Comparison of ENCODE assay signal across 13 cellular contexts in the genomic region with DNA sequence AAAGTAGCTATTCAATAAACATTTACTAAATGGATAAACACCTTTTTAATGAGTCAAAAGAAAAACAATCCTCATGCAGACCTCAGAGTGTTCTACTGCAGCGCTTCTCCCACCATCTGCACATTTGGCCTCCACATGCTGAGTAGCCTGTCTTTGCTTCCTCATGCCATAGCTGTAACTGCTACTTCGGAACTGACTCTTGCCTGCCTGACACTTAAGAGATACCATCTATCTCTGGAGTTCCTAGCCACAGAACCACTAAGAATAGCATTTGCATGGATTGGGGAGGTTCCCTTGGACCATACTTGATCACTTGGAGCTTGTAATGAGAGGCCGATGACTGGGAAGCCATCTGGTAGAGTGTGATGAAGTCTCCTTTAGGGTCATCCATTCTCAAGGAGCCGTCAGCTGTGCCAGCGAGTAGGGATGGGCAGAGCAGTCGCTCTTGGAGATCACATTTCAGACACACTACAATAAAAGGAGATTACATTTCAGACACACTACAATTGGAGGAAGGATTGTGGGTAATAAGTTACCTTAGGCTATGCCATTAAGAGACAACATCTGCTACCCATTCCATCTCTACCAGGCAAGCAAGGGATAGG. TPM values are rescaled to one million over a fixed set of nuclear protein-coding genes. Genes with fewer than 3 reads are reported as not detected.
DNase-seq lines count a peak whose midpoint lies in the region; ATAC-seq and TF ChIP-seq lines count a peak whose summit lies in the region.
"Had no signal": no experiment of that assay in that cellular context is flagged by ENCODE, and none has a peak within 500 bp of the region (broad histone marks: within the 10 kb centered on the region; RNA-seq: fewer than 3 reads in every experiment).

No MANE protein-coding gene starts in this region.

- intact Hi-C loops in activated CD4-positive, alpha-beta T cell treated with anti-CD3 and anti-CD28 coated beads, Interleukin-2, amount 10 ng/mL, durations not matched to agents 24 days and 14 days (cut with micrococcal nuclease), result loop anchor here (10.0 kb wide), 1 partner anchor 269 kb away; no protein-coding TSS in a partner anchor
- intact Hi-C loops in tibial artery (cut with DNase I; ENCODE audit: low total_unique reads) (no loop called here), dorsolateral prefrontal cortex (cut with DNase I) (no loop called here)

- peaks cover 36% of the 10 kb centered on the region for H3K4me1 Mint-ChIP-seq in activated CD4-positive, alpha-beta T cell treated with anti-CD3 and anti-CD28 coated beads, Interleukin-2, amount 10 ng/mL, durations not matched to agents 24 days and 14 days
- peaks cover 44% of the 10 kb centered on the region for H3K4me1 Mint-ChIP-seq in activated CD8-positive, alpha-beta memory T cell treated with anti-CD3 and anti-CD28 coated beads, Interleukin-2, amount 10 ng/mL, durations not matched to agents 7 days and 5 days

- DNase-seq in activated CD4-positive, alpha-beta T cell treated with anti-CD3 and anti-CD28 coated beads, Interleukin-2, amount 10 ng/mL, durations not matched to agents 24 days and 14 days, result no peak
- DNase-seq in activated CD4-positive, alpha-beta T cell treated with anti-CD3 and anti-CD28 coated beads, Interleukin-2, amount 50 U/mL, for 4 hours, result no peak
- DNase-seq in NCI-H82 (lab: John Stamatoyannopoulos, UW) (peak; percentile 69), tibial artery (no peak), dorsolateral prefrontal cortex (no peak)
- no peak for DNase-seq in effector memory CD4-positive, alpha-beta T cell
- DNase-seq in activated CD8-positive, alpha-beta memory T cell treated with anti-CD3 and anti-CD28 coated beads, Interleukin-2, amount 10 ng/mL, durations not matched to agents 7 days and 5 days, result no peak
- DNase-seq: activated T-cell treated with anti-CD3 and anti-CD28 coated beads, Interleukin-2, amount 50 U/mL, for 24 hours; islet precursor cell; stimulated activated naive CD4-positive, alpha-beta T cell treated with Interleukin-2 at 50 U/mL for 16 hours; T-helper 9 cell had no signal

- CTCF ChIA-PET in activated CD8-positive, alpha-beta memory T cell treated with anti-CD3 and anti-CD28 coated beads, Interleukin-2, amount 10 ng/mL, durations not matched to agents 7 days and 5 days (lab: Charles Lee), result interaction anchor here (0.8 to 5.1 kb wide), 6 partner anchors 8 to 26 kb away, joined by 3 to 39 read pairs (median 4); no protein-coding TSS in a partner anchor

- no peak for ATAC-seq in activated CD8-positive, alpha-beta memory T cell treated with anti-CD3 and anti-CD28 coated beads, Interleukin-2, amount 10 ng/mL, durations not matched to agents 7 days and 5 days

- H3K9me3 Mint-ChIP-seq in activated CD4-positive, alpha-beta T cell treated with anti-CD3 and anti-CD28 coated beads, Interleukin-2, amount 10 ng/mL, durations not matched to agents 24 days and 14 days, result peaks cover 6% of the 10 kb centered on the region
- H3K9me3 Mint-ChIP-seq in activated CD8-positive, alpha-beta memory T cell treated with anti-CD3 and anti-CD28 coated beads, Interleukin-2, amount 10 ng/mL, durations not matched to agents 7 days and 5 days (ENCODE audit: low read depth), result no peaks in the 10 kb centered on the region
- H3K9me3 Mint-ChIP-seq: activated T-cell treated with anti-CD3 and anti-CD28 coated beads, Interleukin-2, amount 50 U/mL, for 24 hours had no signal

- no peaks in the 10 kb centered on the region for H3K9me3 ChIP-seq in tibial artery
- no peaks in the 10 kb centered on the region for H3K9me3 ChIP-seq in effector memory CD4-positive, alpha-beta T cell (ENCODE audit: control insufficient read depth, low read length)

- no peaks in the 10 kb centered on the region for H3K36me3 ChIP-seq in tibial artery
- no peaks in the 10 kb centered on the region for H3K36me3 ChIP-seq in effector memory CD4-positive, alpha-beta T cell (ENCODE audit: control insufficient read depth, insufficient read depth, low read length)
- H3K36me3 ChIP-seq: cardiac muscle cell had no signal

- peak overlapping the region; percentile 14 for H3K27ac ChIP-seq in layer of hippocampus (ENCODE audit: low read depth, low read length)
- peak overlapping the region; percentile 32 to 34 for H3K27ac ChIP-seq in tibial artery
- H3K27ac ChIP-seq in effector memory CD4-positive, alpha-beta T cell (ENCODE audit: insufficient read depth, low read length, poor library complexity, severe bottlenecking), result no peak overlapping the region
- peak overlapping the region in 25 of 59 donors; percentile 3 to 67 (median 38) for H3K27ac ChIP-seq in dorsolateral prefrontal cortex
- H3K27ac ChIP-seq: cardiac muscle cell had no signal

- H3K27ac Mint-ChIP-seq in activated CD4-positive, alpha-beta T cell treated with anti-CD3 and anti-CD28 coated beads, Interleukin-2, amount 10 ng/mL, durations not matched to agents 24 days and 14 days, result peak overlapping the region; percentile 16
- H3K27ac Mint-ChIP-seq in activated CD8-positive, alpha-beta memory T cell treated with anti-CD3 and anti-CD28 coated beads, Interleukin-2, amount 10 ng/mL, durations not matched to agents 7 days and 5 days, result no peak overlapping the region
- H3K27ac Mint-ChIP-seq: activated T-cell treated with anti-CD3 and anti-CD28 coated beads, Interleukin-2, amount 50 U/mL, for 24 hours had no signal

- H3K27me3 ChIP-seq in layer of hippocampus (ENCODE audit: control insufficient read depth, insufficient read depth, low read length), result no peaks in the 10 kb centered on the region
- H3K27me3 ChIP-seq in tibial artery, result no peaks in the 10 kb centered on the region
- no peaks in the 10 kb centered on the region for H3K27me3 ChIP-seq in effector memory CD4-positive, alpha-beta T cell (replicated peaks; ENCODE audit: control insufficient read depth, insufficient read depth, low read length, poor library complexity, severe bottlenecking)
- H3K27me3 ChIP-seq in dorsolateral prefrontal cortex, result no peaks in the 10 kb centered on the region

- H3K36me3 Mint-ChIP-seq in activated CD4-positive, alpha-beta T cell treated with anti-CD3 and anti-CD28 coated beads, Interleukin-2, amount 10 ng/mL, durations not matched to agents 24 days and 14 days (ENCODE audit: low read depth), result no peaks in the 10 kb centered on the region
- H3K36me3 Mint-ChIP-seq in activated CD8-positive, alpha-beta memory T cell treated with anti-CD3 and anti-CD28 coated beads, Interleukin-2, amount 10 ng/mL, durations not matched to agents 7 days and 5 days, result peaks cover 5% of the 10 kb centered on the region

- H3K4me3 ChIP-seq in tibial artery (no peak overlapping the region), dorsolateral prefrontal cortex (no peak overlapping the region)
- no peak overlapping the region for H3K4me3 ChIP-seq in effector memory CD4-positive, alpha-beta T cell (ENCODE audit: insufficient read depth, low read depth, low read length, poor library complexity, severe bottlenecking)
- H3K4me3 ChIP-seq: cardiac muscle cell had no signal

- no peak overlapping the region for H3K4me3 Mint-ChIP-seq in activated CD4-positive, alpha-beta T cell treated with anti-CD3 and anti-CD28 coated beads, Interleukin-2, amount 10 ng/mL, durations not matched to agents 24 days and 14 days
- H3K4me3 Mint-ChIP-seq in activated CD8-positive, alpha-beta memory T cell treated with anti-CD3 and anti-CD28 coated beads, Interleukin-2, amount 10 ng/mL, durations not matched to agents 7 days and 5 days, result no peak overlapping the region
- H3K4me3 Mint-ChIP-seq: activated T-cell treated with anti-CD3 and anti-CD28 coated beads, Interleukin-2, amount 50 U/mL, for 24 hours had no signal

- TF ChIP-seq CTCF in tibial artery (IDR thresholded peaks at IDR 0.05) (no peak), dorsolateral prefrontal cortex (IDR thresholded peaks at IDR 0.05 in 54 of 56, conservative IDR thresholded peaks at IDR 0.05 in 2 of 56; ENCODE audit: low read depth in 1 of 56, partially characterized antibody in 56 of 56) (no peak)

- no peaks in the 10 kb centered on the region for H3K27me3 Mint-ChIP-seq in activated CD4-positive, alpha-beta T cell treated with anti-CD3 and anti-CD28 coated beads, Interleukin-2, amount 10 ng/mL, durations not matched to agents 24 days and 14 days
- no peaks in the 10 kb centered on the region for H3K27me3 Mint-ChIP-seq in activated CD8-positive, alpha-beta memory T cell treated with anti-CD3 and anti-CD28 coated beads, Interleukin-2, amount 10 ng/mL, durations not matched to agents 7 days and 5 days
- H3K27me3 Mint-ChIP-seq: activated T-cell treated with anti-CD3 and anti-CD28 coated beads, Interleukin-2, amount 50 U/mL, for 24 hours had no signal

- H3K4me1 ChIP-seq in tibial artery, result peaks cover 0 to 8% (median 0%) of the 10 kb centered on the region in 4 donors
- H3K4me1 ChIP-seq in effector memory CD4-positive, alpha-beta T cell (ENCODE audit: control insufficient read depth, insufficient read depth, low read length, poor library complexity, severe bottlenecking), result no peaks in the 10 kb centered on the region

RNA-seq across cellular contexts. Expression of a gene that starts 21.7 kb away (rescaled TPM):
- total RNA-seq in activated CD4-positive, alpha-beta T cell treated with anti-CD3 and anti-CD28 coated beads, Interleukin-2, amount 10 ng/mL, durations not matched to agents 24 days and 14 days, result 33.8 and 34.2 TPM in 2 replicates
- total RNA-seq in dorsolateral prefrontal cortex, result 10 to 100 TPM in 24 of 120 experiments, 1 to 10 TPM in 96; 3.4 to 17.7 (median 7.3) TPM
- total RNA-seq in activated CD8-positive, alpha-beta memory T cell treated with anti-CD3 and anti-CD28 coated beads, Interleukin-2, amount 10 ng/mL, durations not matched to agents 7 days and 5 days, result 10 to 100 TPM; 47.1 to 52.1 TPM

RNA-seq across cellular contexts. Expression of a gene that starts 22.5 kb away (rescaled TPM):
- 1.5 and 1.7 TPM in 2 replicates for total RNA-seq in activated CD4-positive, alpha-beta T cell treated with anti-CD3 and anti-CD28 coated beads, Interleukin-2, amount 10 ng/mL, durations not matched to agents 24 days and 14 days
- 10 to 100 TPM in 8 of 120 experiments, 1 to 10 TPM in 112; 2.3 to 17.4 (median 6.7) TPM for total RNA-seq in dorsolateral prefrontal cortex
- total RNA-seq in activated CD8-positive, alpha-beta memory T cell treated with anti-CD3 and anti-CD28 coated beads, Interleukin-2, amount 10 ng/mL, durations not matched to agents 7 days and 5 days, result 1 to 10 TPM in 1 of 2 experiments, under 1 TPM in 1; 0.76 to 1.8 TPM

RNA-seq across cellular contexts. Expression of a gene that starts 46.5 kb away (rescaled TPM):
- 49.6 and 56.4 TPM in 2 replicates for total RNA-seq in activated CD4-positive, alpha-beta T cell treated with anti-CD3 and anti-CD28 coated beads, Interleukin-2, amount 10 ng/mL, durations not matched to agents 24 days and 14 days
- 10 to 100 TPM; 25.1 to 46.4 (median 34.3) TPM for total RNA-seq in dorsolateral prefrontal cortex
- 10 to 100 TPM; 52.2 to 87.2 TPM for total RNA-seq in activated CD8-positive, alpha-beta memory T cell treated with anti-CD3 and anti-CD28 coated beads, Interleukin-2, amount 10 ng/mL, durations not matched to agents 7 days and 5 days

RNA-seq across cellular contexts. Expression of a gene that starts 46.7 kb away (rescaled TPM):
- 170 and 173 TPM in 2 replicates for total RNA-seq in activated CD4-positive, alpha-beta T cell treated with anti-CD3 and anti-CD28 coated beads, Interleukin-2, amount 10 ng/mL, durations not matched to agents 24 days and 14 days
- 100 to 1,000 TPM in 1 of 120 experiments, 10 to 100 TPM in 119; 47.3 to 106 (median 69.1) TPM for total RNA-seq in dorsolateral prefrontal cortex
- total RNA-seq in activated CD8-positive, alpha-beta memory T cell treated with anti-CD3 and anti-CD28 coated beads, Interleukin-2, amount 10 ng/mL, durations not matched to agents 7 days and 5 days, result 100 to 1,000 TPM; 140 to 158 TPM

RNA-seq across cellular contexts. Expression of a gene that starts 50.2 kb away (rescaled TPM):
- total RNA-seq in activated CD4-positive, alpha-beta T cell treated with anti-CD3 and anti-CD28 coated beads, Interleukin-2, amount 10 ng/mL, durations not matched to agents 24 days and 14 days, result 0.59 and 0.68 TPM in 2 replicates
- total RNA-seq in dorsolateral prefrontal cortex, result 1 to 10 TPM in 61 of 120 experiments, under 1 TPM in 55, not detected in 4; 0.20 to 3.8 (median 1.0) TPM
- under 1 TPM; 0.38 to 0.94 TPM for total RNA-seq in activated CD8-positive, alpha-beta memory T cell treated with anti-CD3 and anti-CD28 coated beads, Interleukin-2, amount 10 ng/mL, durations not matched to agents 7 days and 5 days
